Comparison of ENCODE assay signal across 11 cellular contexts in genomic region chr22:28978158-28978557, GRCh38.
DNase-seq lines count a peak whose midpoint lies in the region; ATAC-seq and TF ChIP-seq lines count a peak whose summit lies in the region.
"Had no signal": no experiment of that assay in that cellular context is flagged by ENCODE, and none has a peak within 500 bp of the region (broad histone marks: within the 10 kb centered on the region; RNA-seq: fewer than 3 reads in every experiment).

No MANE protein-coding gene starts in this region.

- in situ Hi-C loops in G401 (cut with HindIII; ENCODE audit: low sequenced_read_pairs): no loop called here

- DNase-seq in G401 (ENCODE audit: low spot score) (peak; percentile 51), head of caudate nucleus (peak in 40 of 42 donors; percentile 16 to 87 (median 50)), NCI-H82 treated with DMSO at 0.1 percent for 48 hours (lab: John Stamatoyannopoulos, UW; ENCODE audit: unreplicated experiment) (no peak), T-helper 9 cell (no peak)
- DNase-seq in activated effector memory CD4-positive, alpha-beta T cell treated with anti-CD3 and anti-CD28 coated beads, Interleukin-2, amount 50 U/mL, for 16 hours: no peak
- DNase-seq: DMS79 treated with DMSO at 0.1 percent for 48 hours, NCI-H1436 treated with DMSO at 0.1 percent for 48 hours had no signal

- H3K4me3 ChIP-seq in parathyroid adenoma (ENCODE audit: low read depth, low read length): no peak overlapping the region

- ATAC-seq in SK-N-SH treated with all-trans-retinoic acid at 6 μM for 48 hours: peak; percentile 61
- no peak for ATAC-seq in HG02970 (IDR thresholded peaks at IDR 0.05; ENCODE audit: low FRiP score, unreplicated experiment)

- no peaks in the 10 kb centered on the region for H3K36me3 ChIP-seq in parathyroid adenoma (ENCODE audit: control insufficient read depth, insufficient read depth, low read length)
- H3K36me3 ChIP-seq: esophagus muscularis mucosa had no signal

- H3K9ac ChIP-seq in parathyroid adenoma: no peak overlapping the region

- H3K4me1 ChIP-seq in parathyroid adenoma: no peaks in the 10 kb centered on the region

- no peak overlapping the region for H3K27ac ChIP-seq in parathyroid adenoma

- no peaks in the 10 kb centered on the region for H3K27me3 ChIP-seq in parathyroid adenoma (ENCODE audit: control insufficient read depth, insufficient read depth, low read length)
- H3K27me3 ChIP-seq: esophagus muscularis mucosa had no signal

- intact Hi-C loops in head of caudate nucleus (cut with DNase I): no loop called here

- H3K9me3 ChIP-seq in parathyroid adenoma (ENCODE audit: control insufficient read depth, low read length): no peaks in the 10 kb centered on the region
- H3K9me3 ChIP-seq: esophagus muscularis mucosa had no signal

- H3K4me2 ChIP-seq in parathyroid adenoma (ENCODE audit: low read length): peak overlapping the region; percentile 15

- no peak overlapping the region for H2AFZ ChIP-seq in parathyroid adenoma

- TF ChIP-seq CTCF in parathyroid adenoma (IDR thresholded peaks at IDR 0.05): no peak

- H3K79me2 ChIP-seq in parathyroid adenoma: no peaks in the 10 kb centered on the region

TF ChIP-seq in SK-N-SH treated with all-trans-retinoic acid at 6 μM for 48 hours, 23 proteins besides CTCF, POLR2A, EP300 and RAD21:
- no peak for TF ChIP-seq CSDC2 (CRISPR knock-in tag; IDR thresholded peaks at IDR 0.05)
- no peak for TF ChIP-seq ESRRG (CRISPR knock-in tag; IDR thresholded peaks at IDR 0.05)
- no peak for TF ChIP-seq ZFP30 (CRISPR knock-in tag; IDR thresholded peaks at IDR 0.05)
- no peak for TF ChIP-seq BACH2 (CRISPR knock-in tag; IDR thresholded peaks at IDR 0.05; ENCODE audit: borderline replicate concordance)
- no peak for TF ChIP-seq ZNF70 (CRISPR knock-in tag; IDR thresholded peaks at IDR 0.05)
- no peak for TF ChIP-seq RARB (CRISPR knock-in tag; IDR thresholded peaks at IDR 0.05)

Comparison
In these comparisons a context has a peak if more than half of its experiments do, and no peak if none do; other contexts are left out.
1. DNase-seq: peak in G401 (single experiment) and head of caudate nucleus (40 of 42); none in NCI-H82 treated with DMSO at 0.1 percent for 48 hours (single experiment), T-helper 9 cell (single experiment) and activated effector memory CD4-positive, alpha-beta T cell treated with anti-CD3 and anti-CD28 coated beads, Interleukin-2, amount 50 U/mL, for 16 hours (single experiment).